In genomic region chr5:83988293-83988685, GRCh38 we compare ENCODE assay signal across 1 cellular context.
TF ChIP-seq lines count a peak whose summit lies in the region.

No MANE protein-coding gene starts in this region.

TF ChIP-seq in IMR-90, 13 proteins besides CTCF, POLR2A, EP300 and RAD21 (continued from another document):
- TF ChIP-seq MAZ (IDR thresholded peaks at IDR 0.05; ENCODE audit: borderline replicate concordance, low read depth, low read length), result no peak
